Comparison of ENCODE assay signal across 24 cellular contexts in genomic region chr4:1771555-1772305, GRCh38. TPM values are rescaled to one million over a fixed set of nuclear protein-coding genes. Genes with fewer than 3 reads are reported as not detected.
DNase-seq lines count a peak whose midpoint lies in the region; ATAC-seq and TF ChIP-seq lines count a peak whose summit lies in the region.
"Had no signal": no experiment of that assay in that cellular context is flagged by ENCODE, and none has a peak within 500 bp of the region (broad histone marks: within the 10 kb centered on the region; RNA-seq: fewer than 3 reads in every experiment).

No MANE protein-coding gene starts in this region.

- H3K4me1 Mint-ChIP-seq in Caco-2 (ENCODE audit: low read depth, unreplicated experiment): peaks cover 7% of the 10 kb centered on the region
- peaks cover 0 to 2% of the 10 kb centered on the region in 2 donors for H3K4me1 Mint-ChIP-seq in immature natural killer cell

- no peaks in the 10 kb centered on the region for H3K27me3 Mint-ChIP-seq in Caco-2 (ENCODE audit: insufficient read depth, unreplicated experiment)
- no peaks in the 10 kb centered on the region for H3K27me3 Mint-ChIP-seq in immature natural killer cell (ENCODE audit: low read depth in 3 of 3)
- H3K27me3 Mint-ChIP-seq: brain, type B pancreatic cell had no signal

- DNase-seq in Caco-2 (no peak), H7 (peak; percentile 84), SK-N-MC (ENCODE audit: low read depth, low spot score) (no peak), left colon (no peak), immature natural killer cell (no peak), NCI-H1105 (lab: John Stamatoyannopoulos, UW) (no peak), cerebellar nuclear complex (lab: John Stamatoyannopoulos, UW) (no peak), stomach (no peak)
- DNase-seq: activated naive CD4-positive, alpha-beta T cell treated with anti-CD3 and anti-CD28 coated beads, Interleukin-2, amount 50 U/mL, for 16 hours; cortex of kidney; EL; foreskin fibroblast; HCEC 1CT; Kasumi-1; NCI-H1417; NCI-H2171 treated with DMSO at 0.1 percent for 48 hours; NCI-H748 treated with DMSO at 0.1 percent for 48 hours; Peyer's patch; SK-N-SH; stimulated activated naive CD4-positive, alpha-beta T cell treated with Interleukin-2 at 50 U/mL for 16 hours had no signal

- H3K36me3 Mint-ChIP-seq in Caco-2 (ENCODE audit: insufficient read depth, unreplicated experiment): peaks cover 6% of the 10 kb centered on the region
- no peaks in the 10 kb centered on the region for H3K36me3 Mint-ChIP-seq in immature natural killer cell
- H3K36me3 Mint-ChIP-seq: brain, type B pancreatic cell had no signal

- H3K9me3 ChIP-seq in Caco-2: no peaks in the 10 kb centered on the region
- H3K9me3 ChIP-seq in SK-N-MC (ENCODE audit: low read depth, low read length): no peaks in the 10 kb centered on the region
- H3K9me3 ChIP-seq in stomach: no peaks in the 10 kb centered on the region
- H3K9me3 ChIP-seq: neutrophil, Peyer's patch, SK-N-SH had no signal

- H3K27ac Mint-ChIP-seq in Caco-2 (ENCODE audit: unreplicated experiment) (peak overlapping the region; percentile 45), immature natural killer cell (no peak overlapping the region)
- H3K27ac Mint-ChIP-seq: type B pancreatic cell had no signal

- no peak overlapping the region for H3K4me3 ChIP-seq in Caco-2 (ENCODE audit: low read depth, low read length)
- no peak overlapping the region for H3K4me3 ChIP-seq in H7 (ENCODE audit: insufficient read depth, low read depth, low read length)
- H3K4me3 ChIP-seq in SK-N-MC: peak overlapping the region; percentile 34
- no peak overlapping the region for H3K4me3 ChIP-seq in stomach
- H3K4me3 ChIP-seq: Peyer's patch had no signal

- WGBS in stomach, 5 donors: 31 to 62% (median 42%) methylated on average over 6 to 27 of the region's 28 CpGs

- H3K9me3 Mint-ChIP-seq in Caco-2 (ENCODE audit: unreplicated experiment) (no peaks in the 10 kb centered on the region), immature natural killer cell (no peaks in the 10 kb centered on the region)
- H3K9me3 Mint-ChIP-seq: type B pancreatic cell had no signal

- TF ChIP-seq CTCF in Caco-2 (IDR thresholded peaks at IDR 0.05; ENCODE audit: insufficient read depth in 1 of 2, low read depth in 1 of 2, low read length in 1 of 2, severe bottlenecking in 1 of 2, unreplicated experiment in 1 of 2): no peak
- TF ChIP-seq CTCF in stomach (IDR thresholded peaks at IDR 0.05): no peak

- H3K27ac ChIP-seq in SK-N-MC (no peak overlapping the region; the same call in 1 of the 2 replicates), stomach (no peak overlapping the region)
- H3K27ac ChIP-seq: neutrophil, Peyer's patch had no signal

- BruUV-seq in Caco-2 (replicated peaks; lab: Mats Ljungman, UMichigan): no TSS peak

- H3K36me3 ChIP-seq in Caco-2 (ENCODE audit: control insufficient read depth, insufficient read depth, low read length) (no peaks in the 10 kb centered on the region), H7 (replicated peaks; ENCODE audit: control insufficient read depth, insufficient read depth, low read length) (no peaks in the 10 kb centered on the region), SK-N-MC (ENCODE audit: insufficient read depth, low read length) (no peaks in the 10 kb centered on the region), stomach (no peaks in the 10 kb centered on the region)
- H3K36me3 ChIP-seq: neutrophil, Peyer's patch had no signal

- H3K4me3 Mint-ChIP-seq in Caco-2 (ENCODE audit: unreplicated experiment) (no peak overlapping the region), immature natural killer cell (no peak overlapping the region)
- H3K4me3 Mint-ChIP-seq: brain, type B pancreatic cell had no signal

- POLR2A ChIA-PET in Caco-2 (lab: Charles Lee): interaction anchor here (0.6 kb wide), 1 partner anchor 99 kb away, joined by 3 read pairs; the partner anchor contains the start of gene NSD2

- intact Hi-C loops in Caco-2 (cut with micrococcal nuclease; ENCODE audit: unreplicated experiment): no loop called here
- intact Hi-C loops in left colon (cut with DNase I, micrococcal nuclease): no loop called here
- intact Hi-C loops in stomach (cut with DNase I; ENCODE audit: low total_unique reads): no loop called here

- CTCF ChIA-PET in Caco-2 (lab: Charles Lee): no interaction called here

- TF ChIP-seq POLR2A in stomach (IDR thresholded peaks at IDR 0.05): no peak

- ATAC-seq in left colon: peak; percentile 39
- ATAC-seq: left lobe of liver had no signal

- peaks cover 38% of the 10 kb centered on the region for H3K4me1 ChIP-seq in Caco-2
- peaks cover 10 to 33% (median 26%) of the 10 kb centered on the region in 4 donors for H3K4me1 ChIP-seq in stomach

- H3K27me3 ChIP-seq in Caco-2 (replicated peaks; ENCODE audit: control insufficient read depth, insufficient read depth, low read length): no peaks in the 10 kb centered on the region
- H3K27me3 ChIP-seq in H7 (ENCODE audit: control insufficient read depth, insufficient read depth, low read length): no peaks in the 10 kb centered on the region
- peaks cover 0 to 73% (median 5%) of the 10 kb centered on the region in 3 donors for H3K27me3 ChIP-seq in stomach

- H3K9ac ChIP-seq in SK-N-MC (ENCODE audit: insufficient read length): peak overlapping the region; percentile 39
- H3K9ac ChIP-seq: SK-N-SH had no signal

- no peak for TF ChIP-seq EP300 in stomach (IDR thresholded peaks at IDR 0.05)

RNA-seq across cellular contexts. Expression of gene FGFR3, which starts 21.4 kb away (rescaled TPM):
- total RNA-seq in Caco-2 (2022) (112 and 132 TPM in 2 replicates), left colon (10 to 100 TPM; 46.5 to 57.4 TPM), stomach (100 to 1,000 TPM in 1 of 5 donors, 10 to 100 TPM in 4; 20.0 to 530 (median 30.3) TPM)
- total RNA-seq in H7 (2014; rRNA removed; shearing (Covaris generic)): 37.5 and 43.6 TPM in 2 replicates
- polyA plus RNA-seq in immature natural killer cell (not detected), stomach (10 to 100 TPM in 1 of 3 donors, 1 to 10 TPM in 2; 1.2 to 84.1 (median 2.7) TPM)

RNA-seq across cellular contexts. Expression of gene TACC3, which starts 50.4 kb away (rescaled TPM):
- total RNA-seq in Caco-2 (2022) (104 and 106 TPM in 2 replicates), left colon (10 to 100 TPM in 1 of 2 donors, 1 to 10 TPM in 1; 8.9 to 18.3 TPM), stomach (10 to 100 TPM in 4 of 5 donors, 1 to 10 TPM in 1; 9.5 to 74.1 (median 30.9) TPM)
- 54.0 and 69.0 TPM in 2 replicates for total RNA-seq in H7 (2014; rRNA removed; shearing (Covaris generic))
- polyA plus RNA-seq in immature natural killer cell (10 to 100 TPM in 1 of 3 donors, 1 to 10 TPM in 2; 5.0 to 11.9 (median 7.3) TPM), stomach (10 to 100 TPM in 2 of 3 donors, 1 to 10 TPM in 1; 7.2 to 22.7 (median 14.3) TPM)

RNA-seq across cellular contexts. Expression of gene TMEM129, which starts 50.6 kb away (rescaled TPM):
- total RNA-seq in Caco-2 (2022): 36.5 and 39.0 TPM in 2 replicates
- 69.7 and 86.0 TPM in 2 replicates for total RNA-seq in H7 (2014; rRNA removed; shearing (Covaris generic))
- 10 to 100 TPM; 51.1 to 60.3 TPM for total RNA-seq in left colon
- polyA plus RNA-seq in immature natural killer cell: 10 to 100 TPM; 25.5 to 37.9 (median 37.3) TPM
- 100 to 1,000 TPM in 2 of 5 donors, 10 to 100 TPM in 2, 1 to 10 TPM in 1; 9.9 to 171 (median 41.6) TPM for total RNA-seq in stomach
- 10 to 100 TPM; 13.7 to 29.9 (median 19.1) TPM for polyA plus RNA-seq in stomach

RNA-seq across cellular contexts. Expression of gene SLBP, which starts 59.6 kb away (rescaled TPM):
- total RNA-seq in Caco-2 (2022) (113 and 116 TPM in 2 replicates), left colon (10 to 100 TPM; 23.3 to 27.3 TPM), stomach (100 to 1,000 TPM in 3 of 5 donors, 10 to 100 TPM in 2; 28.3 to 163 (median 100) TPM)
- 75.3 and 82.2 TPM in 2 replicates for total RNA-seq in H7 (2014; rRNA removed; shearing (Covaris generic))
- polyA plus RNA-seq in immature natural killer cell (10 to 100 TPM; 59.0 to 71.6 (median 61.7) TPM), stomach (10 to 100 TPM; 30.9 to 35.6 (median 32.5) TPM)
